Comparison of ENCODE assay signal across 22 cellular contexts in genomic region chr18:10121028-10121427, GRCh38.
"Had no signal": no experiment of that assay in that cellular context is flagged by ENCODE, and none has a peak within 500 bp of the region (broad histone marks: within the 10 kb centered on the region; RNA-seq: fewer than 3 reads in every experiment).

No MANE protein-coding gene starts in this region.

- H3K4me2 ChIP-seq: SK-N-SH had no signal

- H3K27me3 Mint-ChIP-seq: activated CD4-positive, alpha-beta T cell treated with anti-CD3 and anti-CD28 coated beads for 36 hours; activated CD8-positive, alpha-beta T cell treated with anti-CD3 and anti-CD28 coated beads for 36 hours had no signal

- H3K4me1 Mint-ChIP-seq: activated naive CD8-positive, alpha-beta T cell treated with anti-CD3 and anti-CD28 coated beads, Interleukin-2, amount 10 ng/mL, durations not matched to agents 7 days and 5 days; central memory CD8-positive, alpha-beta T cell had no signal

- H3K27ac Mint-ChIP-seq: activated CD4-positive, alpha-beta T cell treated with anti-CD3 and anti-CD28 coated beads for 36 hours; activated CD8-positive, alpha-beta T cell treated with anti-CD3 and anti-CD28 coated beads for 36 hours; activated naive CD8-positive, alpha-beta T cell treated with anti-CD3 and anti-CD28 coated beads, Interleukin-2, amount 10 ng/mL, durations not matched to agents 7 days and 5 days; activated T-cell treated with anti-CD3 and anti-CD28 coated beads, Interleukin-2, amount 50 U/mL, for 72 hours had no signal

- H3K36me3 Mint-ChIP-seq: activated naive CD8-positive, alpha-beta T cell treated with anti-CD3 and anti-CD28 coated beads, Interleukin-2, amount 10 ng/mL, durations not matched to agents 7 days and 5 days had no signal

- H3K9me3 ChIP-seq: adrenal gland, breast epithelium had no signal

- H3K9ac ChIP-seq: SK-N-SH had no signal

- H3K27me3 ChIP-seq: adrenal gland, breast epithelium had no signal

- H3K27ac ChIP-seq: breast epithelium, WERI-Rb-1 had no signal

- DNase-seq: activated CD4-positive, alpha-beta T cell treated with anti-CD3 and anti-CD28 coated beads for 36 hours; activated CD8-positive, alpha-beta memory T cell treated with anti-CD3 and anti-CD28 coated beads, Interleukin-2, amount 50 U/mL, for 4 hours; activated CD8-positive, alpha-beta T cell treated with anti-CD3 and anti-CD28 coated beads for 36 hours; activated naive CD4-positive, alpha-beta T cell treated with anti-CD3 and anti-CD28 coated beads, Interleukin-2, amount 50 U/mL, for 16 hours; activated naive CD8-positive, alpha-beta T cell treated with anti-CD3 and anti-CD28 coated beads, Interleukin-2, amount 10 ng/mL, durations not matched to agents 7 days and 5 days; activated T-cell treated with anti-CD3 and anti-CD28 coated beads, Interleukin-2, amount 50 U/mL, for 72 hours; adrenal gland; anterior cingulate cortex; MM.1S; NCI-H1105; NCI-H1436; NCI-H187 treated with DMSO at 0.1 percent for 48 hours; NCI-H2081 treated with DMSO at 0.1 percent for 48 hours; NCI-H446; NCI-H748 treated with DMSO at 0.1 percent for 48 hours; SIG-M5; SK-N-SH; T-helper 1 cell; WERI-Rb-1 had no signal

- ATAC-seq: activated CD4-positive, alpha-beta T cell treated with anti-CD3 and anti-CD28 coated beads for 36 hours; activated CD8-positive, alpha-beta T cell treated with anti-CD3 and anti-CD28 coated beads for 36 hours; activated T-cell treated with anti-CD3 and anti-CD28 coated beads, Interleukin-2, amount 50 U/mL, for 72 hours had no signal

- H3K4me3 Mint-ChIP-seq: activated CD4-positive, alpha-beta T cell treated with anti-CD3 and anti-CD28 coated beads for 36 hours; activated CD8-positive, alpha-beta T cell treated with anti-CD3 and anti-CD28 coated beads for 36 hours; activated naive CD8-positive, alpha-beta T cell treated with anti-CD3 and anti-CD28 coated beads, Interleukin-2, amount 10 ng/mL, durations not matched to agents 7 days and 5 days; activated T-cell treated with anti-CD3 and anti-CD28 coated beads, Interleukin-2, amount 50 U/mL, for 72 hours; central memory CD8-positive, alpha-beta T cell had no signal

- H3K4me1 ChIP-seq: breast epithelium had no signal

- H3K4me3 ChIP-seq: adrenal gland, breast epithelium, K562 had no signal

- FAIRE-seq: K562 had no signal

- H3K9me3 Mint-ChIP-seq: activated CD8-positive, alpha-beta T cell treated with anti-CD3 and anti-CD28 coated beads for 36 hours; central memory CD8-positive, alpha-beta T cell had no signal

- H3K36me3 ChIP-seq: adrenal gland, breast epithelium, WERI-Rb-1 had no signal
